ENCODE assay signal across 8 cellular contexts in the genomic region with DNA sequence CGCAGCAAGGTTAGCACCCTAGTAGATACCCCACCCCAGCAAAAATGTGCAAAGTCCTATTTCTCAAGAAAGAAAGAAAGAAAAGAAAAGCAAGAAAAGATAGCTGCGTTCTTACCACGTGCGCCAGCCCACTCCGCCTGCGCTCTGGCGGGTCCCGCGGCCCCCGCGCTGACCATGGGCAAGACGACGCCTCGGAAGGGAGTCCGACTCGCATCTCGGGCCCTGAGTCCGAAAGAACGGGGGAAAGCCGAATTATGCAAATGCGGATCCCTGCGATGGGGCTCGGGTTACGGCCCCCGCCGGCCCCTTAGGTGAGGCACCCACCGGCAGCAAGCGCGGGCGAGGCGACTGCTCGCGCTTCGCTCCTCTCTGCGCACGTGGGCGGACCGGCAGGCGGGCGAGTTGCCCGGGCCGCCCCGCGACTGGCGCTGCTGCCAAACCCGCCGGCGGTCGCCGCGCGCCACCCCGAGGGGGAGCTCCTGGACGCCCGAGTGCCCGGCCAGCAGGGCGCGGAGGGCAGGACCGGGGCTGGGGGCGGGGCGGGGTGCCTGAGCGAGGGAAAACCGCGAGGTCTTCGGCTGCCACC. TPM values are rescaled to one million over a fixed set of nuclear protein-coding genes. Genes with fewer than 3 reads are reported as not detected.
DNase-seq lines count a peak whose midpoint lies in the region; ATAC-seq, FAIRE-seq and TF ChIP-seq lines count a peak whose summit lies in the region.

No MANE protein-coding gene starts in this region.

- peak overlapping the region; percentile 98 for H3K4me3 Mint-ChIP-seq in natural killer cell

- peaks cover 0 to 12% of the 10 kb centered on the region in 2 experiments for H4K20me1 ChIP-seq in H1 (replicated peaks in 1 of 2; ENCODE audit: control insufficient read depth in 1 of 2, insufficient read depth in 2 of 2, low read length in 2 of 2)

- H3K23ac ChIP-seq in H1 (ENCODE audit: insufficient read length), result no peak overlapping the region

- peaks cover 19% of the 10 kb centered on the region for H3K27me3 ChIP-seq in HAP-1 (ENCODE audit: low read depth)
- peaks cover 20 to 62% (median 56%) of the 10 kb centered on the region in 4 experiments for H3K27me3 ChIP-seq in H1 (replicated peaks in 1 of 4; ENCODE audit: control insufficient read depth in 3 of 4, extremely low read depth in 1 of 4, insufficient read depth in 3 of 4, low read length in 3 of 4)
- no peaks in the 10 kb centered on the region for H3K27me3 ChIP-seq in thyroid gland

- no peak overlapping the region for H2BK20ac ChIP-seq in H1 (ENCODE audit: low read length)

- H3K18ac ChIP-seq in H1 (ENCODE audit: extremely low read depth, low read length), result peak overlapping the region; percentile 51; the same call in 1 of the 2 replicates

- no peak overlapping the region for H4K91ac ChIP-seq in H1 (replicated peaks; ENCODE audit: insufficient read length, low read length)

- H3K4me1 Mint-ChIP-seq in natural killer cell, result peaks cover 43 to 51% of the 10 kb centered on the region in 2 donors

- peak overlapping the region; percentile 82; the same call in 1 of the 2 replicates for H4K8ac ChIP-seq in H1 (ENCODE audit: extremely low read depth, insufficient read depth, low read length)

- no peak overlapping the region for H3K27ac ChIP-seq in H1 (ENCODE audit: low read depth, low read length)
- H3K27ac ChIP-seq in thyroid gland, result peak overlapping the region in 2 of 3 donors; percentile 72 to 97

- ATAC-seq in natural killer cell (peak in 1 of 3 donors; percentile 4), HG02678 (IDR thresholded peaks at IDR 0.05; ENCODE audit: unreplicated experiment) (no peak)

- intact Hi-C loops in natural killer cell (cut with micrococcal nuclease) (loop anchor here (1.0 to 5.0 kb wide), 5 partner anchors 208 to 434 kb away; partner anchors contain the start of gene NRBF2), thyroid gland (cut with DNase I) (loop anchor here (10.0 kb wide), 2 partner anchors 204 to 266 kb away; no protein-coding TSS in a partner anchor)

- no peak overlapping the region for H4K5ac ChIP-seq in H1 (ENCODE audit: insufficient read length, low read depth, low read length)

- no peak for FAIRE-seq in H1 (lab: Jason Lieb, UNC)
- FAIRE-seq in urothelium cell line (lab: Jason Lieb, UNC), result no peak

- H2BK12ac ChIP-seq in H1 (ENCODE audit: low read depth, low read length), result no peak overlapping the region

- no peak overlapping the region for H3K4ac ChIP-seq in H1 (replicated peaks; ENCODE audit: insufficient read length, low read depth, low read length)

- peaks cover 26% of the 10 kb centered on the region for H3K23me2 ChIP-seq in H1 (ENCODE audit: low read depth, low read length)

- no peaks in the 10 kb centered on the region for H3K9me3 Mint-ChIP-seq in natural killer cell

- peak overlapping the region; percentile 93 to 95 for H3K27ac Mint-ChIP-seq in natural killer cell

- H3K14ac ChIP-seq in H1 (ENCODE audit: insufficient read length), result no peak overlapping the region

- TF ChIP-seq EP300 in H1 (IDR thresholded peaks at IDR 0.05; ENCODE audit: borderline replicate concordance in 1 of 2, low read depth in 2 of 2, low read length in 2 of 2), result no peak

- H3K4me3 ChIP-seq in HAP-1 (0 out of 2 replicates have a peak overlapping the region, but pooled peaks have one; percentile 4), H1 (ENCODE audit: extremely low read depth in 1 of 4, insufficient read depth in 2 of 4, low read depth in 3 of 4, low read length in 4 of 4) (peak overlapping the region in 3 of 4 experiments; percentile 4 to 71 (median 15); a peak in 4 of 8 replicates), thyroid gland (replicated peaks in 1 of 3) (peak overlapping the region in 1 of 3 donors; percentile 79)

- H3K9me3 ChIP-seq in HAP-1, result no peaks in the 10 kb centered on the region
- no peaks in the 10 kb centered on the region for H3K9me3 ChIP-seq in H1 (ENCODE audit: insufficient read depth in 2 of 2, low read depth in 1 of 2, low read length in 1 of 2)
- H3K9me3 ChIP-seq in thyroid gland, result no peaks in the 10 kb centered on the region

- H3K4me1 ChIP-seq in HAP-1 (peaks cover 8% of the 10 kb centered on the region), H1 (replicated peaks in 1 of 4; ENCODE audit: control insufficient read depth in 3 of 4, insufficient read depth in 4 of 4, low read length in 3 of 4) (peaks cover 0 to 11% (median 4%) of the 10 kb centered on the region in 4 experiments; a peak in 4 of 7 replicates), thyroid gland (peaks cover 33 to 36% of the 10 kb centered on the region in 2 donors)

- in situ Hi-C loops in HAP-1 (cut with MboI; ENCODE audit: low sequenced_read_pairs), result loop anchor here (10.0 kb wide), 1 partner anchor 204 kb away; no protein-coding TSS in a partner anchor

- no peak overlapping the region for H3K56ac ChIP-seq in H1 (replicated peaks; ENCODE audit: insufficient read length, low read depth, low read length)

- no peak overlapping the region for H3K9ac ChIP-seq in H1 (replicated peaks in 1 of 4; ENCODE audit: extremely low read depth in 1 of 4, low read depth in 3 of 4, low read length in 3 of 4)

- peaks cover 22 to 35% of the 10 kb centered on the region in 2 donors for H3K27me3 Mint-ChIP-seq in natural killer cell (ENCODE audit: low read depth in 2 of 2)

- TF ChIP-seq POLR2A in H1 (IDR thresholded peaks at IDR 0.05; ENCODE audit: control extremely low read depth in 1 of 2, low read depth in 2 of 2, low read length in 2 of 2) (no peak), thyroid gland (IDR thresholded peaks at IDR 0.05) (no peak)

- H2AFZ ChIP-seq in H1 (ENCODE audit: low read length), result peak overlapping the region; percentile 92; the same call in 1 of the 2 replicates

- POLR2A ChIA-PET in H1 (lab: Charles Lee; ENCODE audit: partially characterized antibody), result interaction anchor here (0.7 to 7.7 kb wide), 7 partner anchors 9 to 315 kb away, joined by 3 to 99 read pairs (median 3); partner anchors contain the start of genes ADO and NRBF2

- peak in 1 of 2 experiments; percentile 56 for DNase-seq in HAP-1 (ENCODE audit: low spot score in 2 of 2)
- DNase-seq in activated CD4-positive, alpha-beta T cell treated with anti-CD3 and anti-CD28 coated beads for 48 hours, result peak; percentile 76
- DNase-seq in H1 (ENCODE audit: low read depth in 1 of 2, low spot score in 2 of 2), result peak in 1 of 2 experiments; percentile 81
- DNase-seq in natural killer cell, result peak; percentile 60
- DNase-seq in thyroid gland, result peak; percentile 65 to 76
- DNase-seq in urothelium cell line (ENCODE audit: low spot score), result no peak
- DNase-seq in mucosa of gallbladder (ENCODE audit: low spot score), result no peak

- no peak overlapping the region for H2BK5ac ChIP-seq in H1 (ENCODE audit: low read depth, low read length)

- WGBS in H1 (ENCODE audit: extremely low coverage in 1 of 2, insufficient coverage in 1 of 2, insufficient read length in 1 of 2, insufficient replicate concordance in 2 of 2, low coverage in 1 of 2, low lambda C conversion rate in 2 of 2, missing lambda C conversion rate in 1 of 2), 2 experiments, result 33% methylated on average over 1 of the region's 65 CpGs; no CpG with 5 or more reads in 1 of the 2 experiments
- WGBS in thyroid gland, 2 donors, result 8 to 9% methylated on average over 20 to 44 of the region's 65 CpGs

- H2BK120ac ChIP-seq in H1 (replicated peaks; ENCODE audit: low read depth, low read length), result no peak overlapping the region

- peak overlapping the region; percentile 60 to 83 for H3K4me2 ChIP-seq in H1 (ENCODE audit: insufficient read depth in 1 of 2, low read depth in 2 of 2, low read length in 2 of 2)

- H3K36me3 Mint-ChIP-seq in natural killer cell, result no peaks in the 10 kb centered on the region

- peak; percentile 11 to 51; a peak in 3 of 4 replicates for TF ChIP-seq RAD21 in H1 (IDR thresholded peaks at IDR 0.05 in 1 of 2, conservative IDR thresholded peaks at IDR 0.05 in 1 of 2; ENCODE audit: low read depth in 2 of 2, low read length in 2 of 2)

- H3K79me1 ChIP-seq in H1 (ENCODE audit: low read depth, low read length), result no peaks in the 10 kb centered on the region

- no peak overlapping the region for H2AK5ac ChIP-seq in H1 (ENCODE audit: low read depth, low read length)

- no peaks in the 10 kb centered on the region for H3K79me2 ChIP-seq in H1 (ENCODE audit: control insufficient read depth in 1 of 2, insufficient read depth in 2 of 2, low read length in 2 of 2)

- H3K36me3 ChIP-seq in HAP-1 (replicated peaks), result no peaks in the 10 kb centered on the region
- no peaks in the 10 kb centered on the region for H3K36me3 ChIP-seq in H1 (ENCODE audit: control insufficient read depth in 2 of 4, insufficient read depth in 4 of 4, low read length in 3 of 4)
- no peaks in the 10 kb centered on the region for H3K36me3 ChIP-seq in thyroid gland

- peak; percentile 21 to 59 (median 27) for TF ChIP-seq CTCF in H1 (IDR thresholded peaks at IDR 0.05; ENCODE audit: control extremely low read depth in 1 of 3, insufficient read depth in 1 of 3, low read depth in 1 of 3, low read length in 3 of 3)
- peak; percentile 2 for TF ChIP-seq CTCF in natural killer cell (IDR thresholded peaks at IDR 0.05)
- peak in 3 of 6 experiments; percentile 10 to 29 (median 25) for TF ChIP-seq CTCF in thyroid gland (IDR thresholded peaks at IDR 0.05)

- no peak overlapping the region for H2BK15ac ChIP-seq in H1 (ENCODE audit: low read length)

- CTCF ChIA-PET in H1 (lab: Charles Lee; ENCODE audit: partially characterized antibody), result interaction anchor here (0.5 to 6.9 kb wide), 24 partner anchors 12 to 1000 kb away, joined by 3 to 94 read pairs (median 3); partner anchors contain the start of genes ADO and NRBF2

RNA-seq across cellular contexts. Expression of gene EGR2, which starts 2.4 kb away (rescaled TPM):
- total RNA-seq in H1 (2021; fragmentation: NEBNext Ultra II Directional; extraction: Animal tissue kit (Norgen Biotek cat#: 25700)), result 2.1 and 3.0 TPM in 2 replicates
- 1.3 and 2.4 TPM in 2 replicates for polyA plus RNA-seq in H1 (2011; rRNA removed)
- polyA plus RNA-seq in H1 (2011; cell fraction: cytosol; rRNA removed), result 0.98 TPM
- 2.8 TPM for polyA plus RNA-seq in H1 (2011; cell fraction: nucleus; rRNA removed)
- polyA plus RNA-seq in H1 (2012, experiment 1 of 2), result 0.92 to 1.7 TPM (median 1.3 TPM) in 4 replicates
- 1.3 TPM for polyA plus RNA-seq in H1 (2012, experiment 2 of 2)
- 0.61 TPM for polyA plus RNA-seq in H1 (2013, experiment 1 of 2)
- polyA plus RNA-seq in H1 (2013, experiment 2 of 2), result 0.57 TPM
- polyA minus RNA-seq in H1 (2011; rRNA and poly(A)+ RNA removed), result 1.8 and 2.3 TPM in 2 replicates
- 0.51 TPM for polyA minus RNA-seq in H1 (2011; cell fraction: cytosol; rRNA and poly(A)+ RNA removed)
- 6.1 TPM for polyA minus RNA-seq in H1 (2011; cell fraction: nucleus; rRNA and poly(A)+ RNA removed)
- 10 to 100 TPM; 10.0 to 17.2 (median 12.8) TPM for total RNA-seq in natural killer cell
- total RNA-seq in thyroid gland, result 10 to 100 TPM in 1 of 4 donors, 1 to 10 TPM in 2, under 1 TPM in 1; 0.78 to 14.6 (median 2.9) TPM
- total RNA-seq in mucosa of gallbladder, result 19.3 TPM

RNA-seq across cellular contexts. Expression of gene ADO, which starts 14.0 kb away (rescaled TPM):
- 27.9 and 29.2 TPM in 2 replicates for total RNA-seq in H1 (2021; fragmentation: NEBNext Ultra II Directional; extraction: Animal tissue kit (Norgen Biotek cat#: 25700))
- polyA plus RNA-seq in H1 (2011; rRNA removed), result 18.7 and 23.7 TPM in 2 replicates
- 18.5 TPM for polyA plus RNA-seq in H1 (2011; cell fraction: cytosol; rRNA removed)
- 14.2 TPM for polyA plus RNA-seq in H1 (2011; cell fraction: nucleus; rRNA removed)
- polyA plus RNA-seq in H1 (2012, experiment 1 of 2), result 12.0 to 16.6 TPM (median 13.3 TPM) in 4 replicates
- 11.2 TPM for polyA plus RNA-seq in H1 (2012, experiment 2 of 2)
- polyA plus RNA-seq in H1 (2013, experiment 1 of 2), result 20.0 TPM
- 20.1 TPM for polyA plus RNA-seq in H1 (2013, experiment 2 of 2)
- polyA minus RNA-seq in H1 (2011; rRNA and poly(A)+ RNA removed), result 14.0 and 16.9 TPM in 2 replicates
- 20.9 TPM for polyA minus RNA-seq in H1 (2011; cell fraction: cytosol; rRNA and poly(A)+ RNA removed)
- polyA minus RNA-seq in H1 (2011; cell fraction: nucleus; rRNA and poly(A)+ RNA removed), result 32.6 TPM
- 10 to 100 TPM; 13.6 to 17.1 (median 15.6) TPM for total RNA-seq in natural killer cell
- 10 to 100 TPM; 21.8 to 29.7 (median 24.6) TPM for total RNA-seq in thyroid gland
- total RNA-seq in mucosa of gallbladder, result 21.2 TPM

Comparison
In these comparisons a context has a peak if more than half of its experiments do, and no peak if none do; other contexts are left out.
1. DNase-seq: peak in activated CD4-positive, alpha-beta T cell treated with anti-CD3 and anti-CD28 coated beads for 48 hours (single experiment), natural killer cell (single experiment) and thyroid gland (2 of 2); none in urothelium cell line (single experiment) and mucosa of gallbladder (single experiment).